ENCODE assay signal across 24 cellular contexts in the genomic region with DNA sequence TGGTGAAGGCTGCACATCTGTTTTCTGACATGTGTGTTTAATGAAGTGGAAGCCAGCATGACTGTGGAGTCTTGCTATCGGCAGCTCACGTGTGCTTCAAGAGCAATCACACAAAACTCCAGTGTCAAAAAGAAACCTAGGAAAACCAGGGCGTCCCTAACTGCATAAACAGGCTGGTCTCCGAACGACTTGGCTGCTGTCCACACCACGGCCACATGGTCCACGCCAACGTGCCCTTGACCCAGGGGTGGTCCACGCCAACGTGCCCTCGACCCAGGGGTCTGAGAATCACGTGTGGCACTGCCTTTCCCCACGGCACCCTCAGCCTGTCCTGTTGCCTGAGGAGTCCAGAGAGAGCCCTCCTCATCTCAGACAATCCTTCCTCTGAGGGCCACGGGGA.
DNase-seq lines count a peak whose midpoint lies in the region; ATAC-seq and TF ChIP-seq lines count a peak whose summit lies in the region.
"Had no signal": no experiment of that assay in that cellular context is flagged by ENCODE, and none has a peak within 500 bp of the region (broad histone marks: within the 10 kb centered on the region; RNA-seq: fewer than 3 reads in every experiment).

No MANE protein-coding gene starts in this region.

- H3K27me3 ChIP-seq in SK-N-SH (ENCODE audit: insufficient read depth) (no peaks in the 10 kb centered on the region), lower lobe of right lung (ENCODE audit: low read depth) (peaks cover 5% of the 10 kb centered on the region), stomach smooth muscle (ENCODE audit: control insufficient read depth in 1 of 2, insufficient read depth in 2 of 2, low read length in 2 of 2) (no peaks in the 10 kb centered on the region), uterus (no peaks in the 10 kb centered on the region)
- H3K27me3 ChIP-seq: BLaER1 treated with 17β-estradiol and CSF1 and Interleukin-3, amounts not matched to agents 10 nM and 100 nM had no signal

- POLR2A ChIA-PET in SK-N-SH (lab: Yijun Ruan, JAX): no interaction called here

- no peak overlapping the region for H2AFZ ChIP-seq in SK-N-SH (ENCODE audit: low read depth)
- H2AFZ ChIP-seq: parathyroid adenoma had no signal

- peaks cover 0 to 28% of the 10 kb centered on the region in 2 experiments; a peak in 1 of 4 replicates for H3K4me1 ChIP-seq in SK-N-SH (ENCODE audit: control insufficient read depth in 1 of 2, insufficient read depth in 2 of 2, low read depth in 1 of 2, low read length in 1 of 2)
- peaks cover 4% of the 10 kb centered on the region for H3K4me1 ChIP-seq in lower lobe of right lung
- H3K4me1 ChIP-seq in stomach smooth muscle (ENCODE audit: control insufficient read depth, insufficient read depth, low read length): peaks cover 41% of the 10 kb centered on the region
- no peaks in the 10 kb centered on the region for H3K4me1 ChIP-seq in uterus
- H3K4me1 ChIP-seq: gastrocnemius medialis, parathyroid adenoma had no signal

- DNase-seq in SK-N-SH (peak; percentile 67), RPMI7951 (ENCODE audit: low read depth) (peak; percentile 70), lower lobe of right lung (no peak), uterus (no peak), T1000 (lab: John Stamatoyannopoulos, UW) (no peak)
- no peak for DNase-seq in activated CD4-positive, alpha-beta T cell treated with anti-CD3 and anti-CD28 coated beads, Interleukin-2, amount 50 U/mL, for 4 hours
- DNase-seq: 8988T; activated CD4-positive, alpha-beta T cell treated with anti-CD3 and anti-CD28 coated beads for 1 hour; activated CD8-positive, alpha-beta memory T cell treated with anti-CD3 and anti-CD28 coated beads for 24 hours; activated naive CD4-positive, alpha-beta T cell treated with Interleukin-2 at 50 U/mL for 16 hours; activated T-cell treated with anti-CD3 and anti-CD28 coated beads, Interleukin-2, amount 50 U/mL, for 4 hours; central memory CD4-positive, alpha-beta T cell; gastrocnemius medialis; GDM1; naive B cell; NCI-H82; OCI-M1; stimulated activated CD4-positive, alpha-beta T cell treated with anti-CD3 and anti-CD28 coated beads, Interleukin-2, amount 100 ng/mL, for 24 hours; stimulated activated naive CD4-positive, alpha-beta T cell treated with Interleukin-2 at 50 U/mL for 16 hours had no signal

- no peak for ATAC-seq in SK-N-SH treated with all-trans-retinoic acid at 6 μM for 48 hours
- peak; percentile 19 to 25 for ATAC-seq in lower lobe of right lung
- ATAC-seq: activated T-cell treated with anti-CD3 and anti-CD28 coated beads, Interleukin-2, amount 50 U/mL, for 4 hours; gastrocnemius medialis had no signal

- no peak overlapping the region for H3K4me2 ChIP-seq in SK-N-SH

- CTCF ChIA-PET in SK-N-SH (lab: Yijun Ruan, JAX): interaction anchor here (1.5 kb wide), 1 partner anchor 228 kb away, joined by 3 read pairs; no protein-coding TSS in a partner anchor

- WGBS in SK-N-SH (ENCODE audit: low lambda C conversion rate): 7% methylated on average over 12 of the region's 14 CpGs

- H3K9me3 ChIP-seq in SK-N-SH: no peaks in the 10 kb centered on the region
- no peaks in the 10 kb centered on the region for H3K9me3 ChIP-seq in lower lobe of right lung
- no peaks in the 10 kb centered on the region for H3K9me3 ChIP-seq in stomach smooth muscle (ENCODE audit: control insufficient read depth in 2 of 2, low read length in 2 of 2)
- no peaks in the 10 kb centered on the region for H3K9me3 ChIP-seq in uterus
- H3K9me3 ChIP-seq: BLaER1 treated with 17β-estradiol and CSF1 and Interleukin-3, amounts not matched to agents 10 nM and 100 nM; gastrocnemius medialis had no signal

- TF ChIP-seq POLR2A in uterus (IDR thresholded peaks at IDR 0.05): no peak

- H3F3A ChIP-seq in SK-N-SH (replicated peaks; ENCODE audit: insufficient read depth): no peaks in the 10 kb centered on the region

- TF ChIP-seq RAD21 in SK-N-SH (IDR thresholded peaks at IDR 0.05; ENCODE audit: low read length): no peak

- no peak overlapping the region; a peak in 1 of 4 replicates for H3K4me3 ChIP-seq in SK-N-SH (ENCODE audit: low read depth in 2 of 2, low read length in 1 of 2)
- H3K4me3 ChIP-seq in lower lobe of right lung: peak overlapping the region; percentile 8
- peak overlapping the region; percentile 17 to 64 for H3K4me3 ChIP-seq in stomach smooth muscle (ENCODE audit: low read length in 2 of 2)
- no peak overlapping the region for H3K4me3 ChIP-seq in uterus
- H3K4me3 ChIP-seq: BLaER1 treated with 17β-estradiol and CSF1 and Interleukin-3, amounts not matched to agents 10 nM and 100 nM; gastrocnemius medialis; skin epidermis had no signal

- 0 out of 4 replicates have a peak, but pooled peaks of 1 of the 2 experiments have one; percentile 38 for TF ChIP-seq EP300 in SK-N-SH (IDR thresholded peaks at IDR 0.05; ENCODE audit: borderline replicate concordance in 1 of 2, low read depth in 1 of 2, low read length in 1 of 2)

- no peaks in the 10 kb centered on the region for H3K79me2 ChIP-seq in SK-N-SH (ENCODE audit: insufficient read depth)
- H3K79me2 ChIP-seq: parathyroid adenoma had no signal

- H4K20me1 ChIP-seq in SK-N-SH (ENCODE audit: insufficient read depth): no peaks in the 10 kb centered on the region
- H4K20me1 ChIP-seq: BLaER1 treated with 17β-estradiol and CSF1 and Interleukin-3, amounts not matched to agents 10 nM and 100 nM had no signal

- no peak overlapping the region for H3K9ac ChIP-seq in SK-N-SH
- H3K9ac ChIP-seq in stomach smooth muscle (ENCODE audit: low read length in 2 of 2): peak overlapping the region in 1 of 2 donors; percentile 30
- H3K9ac ChIP-seq: BLaER1 treated with 17β-estradiol and CSF1 and Interleukin-3, amounts not matched to agents 10 nM and 100 nM; parathyroid adenoma had no signal

- no peaks in the 10 kb centered on the region for H3K36me3 ChIP-seq in SK-N-SH (replicated peaks in 1 of 2; ENCODE audit: control insufficient read depth in 1 of 2, insufficient read depth in 2 of 2, low read length in 1 of 2)
- H3K36me3 ChIP-seq in lower lobe of right lung: no peaks in the 10 kb centered on the region
- H3K36me3 ChIP-seq in stomach smooth muscle (ENCODE audit: control insufficient read depth in 2 of 2, insufficient read depth in 2 of 2, low read length in 2 of 2): peaks cover 13 to 21% of the 10 kb centered on the region in 2 donors
- H3K36me3 ChIP-seq in uterus: no peaks in the 10 kb centered on the region
- H3K36me3 ChIP-seq: BLaER1 treated with 17β-estradiol and CSF1 and Interleukin-3, amounts not matched to agents 10 nM and 100 nM; gastrocnemius medialis had no signal

- intact Hi-C loops in lower lobe of right lung (cut with DNase I): no loop called here
- intact Hi-C loops in uterus (cut with DNase I; ENCODE audit: low total_unique reads): no loop called here

- no peaks in the 10 kb centered on the region for H3K9me2 ChIP-seq in SK-N-SH

- H3K27ac ChIP-seq in SK-N-SH (ENCODE audit: low read depth in 2 of 2, low read length in 1 of 2) (peak overlapping the region in 1 of 2 experiments; percentile 39; a peak in 1 of 4 replicates), lower lobe of right lung (no peak overlapping the region), stomach smooth muscle (ENCODE audit: low read length) (peak overlapping the region; percentile 69), uterus (peak overlapping the region in 1 of 2 donors; percentile 66)
- H3K27ac ChIP-seq: BLaER1 treated with 17β-estradiol and CSF1 and Interleukin-3, amounts not matched to agents 10 nM and 100 nM; gastrocnemius medialis; parathyroid adenoma had no signal

- TF ChIP-seq CTCF in SK-N-SH (IDR thresholded peaks at IDR 0.05): no peak
- TF ChIP-seq CTCF in lower lobe of right lung (IDR thresholded peaks at IDR 0.05): no peak
- TF ChIP-seq CTCF in uterus (IDR thresholded peaks at IDR 0.05): no peak

TF ChIP-seq in SK-N-SH, 30 proteins besides CTCF, POLR2A, EP300 and RAD21:
- TF ChIP-seq EZH2phosphoT487 (IDR thresholded peaks at IDR 0.05; ENCODE audit: borderline replicate concordance, low read depth): no peak
- peak; percentile 93 for TF ChIP-seq MXI1 (IDR thresholded peaks at IDR 0.05; ENCODE audit: low read depth, low read length)
TF ChIP-seq in SK-N-SH: peak in this region for 1.

TF ChIP-seq in SK-N-SH treated with all-trans-retinoic acid at 6 μM for 48 hours, 23 proteins besides CTCF, POLR2A, EP300 and RAD21:
- TF ChIP-seq ZC3H10 (CRISPR knock-in tag; IDR thresholded peaks at IDR 0.05) (no peak), GLIS3 (CRISPR knock-in tag; IDR thresholded peaks at IDR 0.05) (no peak), SNAI2 (CRISPR knock-in tag; IDR thresholded peaks at IDR 0.05) (no peak), ESRRG (CRISPR knock-in tag; IDR thresholded peaks at IDR 0.05) (no peak), ISL1 (CRISPR knock-in tag; IDR thresholded peaks at IDR 0.05) (no peak), BACH2 (CRISPR knock-in tag; IDR thresholded peaks at IDR 0.05; ENCODE audit: borderline replicate concordance) (no peak), CSDC2 (CRISPR knock-in tag; IDR thresholded peaks at IDR 0.05) (no peak), TCF4 (CRISPR knock-in tag; IDR thresholded peaks at IDR 0.05; ENCODE audit: borderline replicate concordance) (no peak), TOX (CRISPR knock-in tag; IDR thresholded peaks at IDR 0.05; ENCODE audit: borderline replicate concordance) (no peak), ARNTL (CRISPR knock-in tag; IDR thresholded peaks at IDR 0.05; ENCODE audit: borderline replicate concordance, low read depth) (no peak), PPARA (CRISPR knock-in tag; IDR thresholded peaks at IDR 0.05; ENCODE audit: borderline replicate concordance) (no peak), ZFP30 (CRISPR knock-in tag; IDR thresholded peaks at IDR 0.05) (no peak), ZNF8 (CRISPR knock-in tag; IDR thresholded peaks at IDR 0.05) (no peak)
- TF ChIP-seq, protein P1, sequence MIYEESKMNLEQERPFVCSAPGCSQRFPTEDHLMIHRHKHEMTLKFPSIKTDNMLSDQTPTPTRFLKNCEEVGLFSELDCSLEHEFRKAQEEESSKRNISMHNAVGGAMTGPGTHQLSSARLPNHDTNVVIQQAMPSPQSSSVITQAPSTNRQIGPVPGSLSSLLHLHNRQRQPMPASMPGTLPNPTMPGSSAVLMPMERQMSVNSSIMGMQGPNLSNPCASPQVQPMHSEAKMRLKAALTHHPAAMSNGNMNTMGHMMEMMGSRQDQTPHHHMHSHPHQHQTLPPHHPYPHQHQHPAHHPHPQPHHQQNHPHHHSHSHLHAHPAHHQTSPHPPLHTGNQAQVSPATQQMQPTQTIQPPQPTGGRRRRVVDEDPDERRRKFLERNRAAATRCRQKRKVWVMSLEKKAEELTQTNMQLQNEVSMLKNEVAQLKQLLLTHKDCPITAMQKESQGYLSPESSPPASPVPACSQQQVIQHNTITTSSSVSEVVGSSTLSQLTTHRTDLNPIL (CRISPR knock-in tag; IDR thresholded peaks at IDR 0.05; ENCODE audit: low read depth): no peak

Comparison
In these comparisons a context has a peak if more than half of its experiments do, and no peak if none do; other contexts are left out.
1. DNase-seq: peak in SK-N-SH (single experiment) and RPMI7951 (single experiment); none in lower lobe of right lung (single experiment), activated CD4-positive, alpha-beta T cell treated with anti-CD3 and anti-CD28 coated beads, Interleukin-2, amount 50 U/mL, for 4 hours (0 of 2), uterus (0 of 2) and T1000 (single experiment).
2. H3K4me3 ChIP-seq: peak in lower lobe of right lung (single experiment) and stomach smooth muscle (2 of 2); none in SK-N-SH (0 of 2) and uterus (0 of 2).